ENCODE assay signal across 8 cellular contexts in the genomic region with DNA sequence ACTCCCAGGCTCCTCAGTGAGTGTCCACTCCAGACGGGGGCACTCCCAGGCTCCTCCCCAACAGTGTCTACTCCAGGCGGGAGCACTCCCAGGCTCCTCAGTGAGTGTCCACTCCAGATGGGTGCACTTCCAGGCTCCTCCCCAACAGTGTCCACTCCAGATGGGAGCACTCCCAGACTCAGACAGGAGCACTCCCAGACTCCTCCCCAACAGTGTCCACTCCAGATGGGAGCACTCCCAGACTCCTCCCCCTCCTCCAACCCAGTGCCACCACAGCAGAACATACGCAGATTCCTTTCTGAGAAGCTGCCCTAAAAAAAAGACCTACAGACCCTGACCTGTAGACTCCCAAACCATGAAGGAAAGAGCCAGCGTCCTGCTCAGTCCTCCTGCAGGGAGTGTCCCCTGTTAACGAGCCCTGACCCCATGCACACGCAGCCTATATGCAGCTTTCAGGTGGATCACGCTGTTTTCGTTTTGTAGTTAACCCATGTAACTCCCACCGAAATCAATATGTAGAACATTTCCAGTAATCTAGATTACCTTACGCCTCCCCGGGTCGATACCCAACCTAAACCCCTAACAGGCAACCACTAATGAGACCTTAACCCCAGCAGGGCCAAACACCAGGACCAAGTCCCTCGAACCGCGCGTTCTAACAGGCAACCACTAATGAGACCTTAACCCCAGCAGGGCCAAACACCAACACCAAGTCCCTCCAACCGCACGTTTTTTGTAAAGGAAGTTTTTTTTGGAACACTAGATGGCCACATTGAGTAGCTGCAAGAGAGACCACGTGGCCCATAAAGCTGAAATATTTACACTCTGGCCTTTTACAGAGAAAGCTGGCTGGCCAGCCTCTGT. TPM values are rescaled to one million over a fixed set of nuclear protein-coding genes. Genes with fewer than 3 reads are reported as not detected.
DNase-seq lines count a peak whose midpoint lies in the region; ATAC-seq and TF ChIP-seq lines count a peak whose summit lies in the region.

No MANE protein-coding gene starts in this region.

- no peaks in the 10 kb centered on the region for H3K36me3 ChIP-seq in upper lobe of right lung

- no peak overlapping the region for H3K4me3 ChIP-seq in LNCaP clone FGC (ENCODE audit: low read depth, low read length)
- no peak overlapping the region for H3K4me3 ChIP-seq in upper lobe of right lung

- H3K9me3 ChIP-seq in upper lobe of right lung: no peaks in the 10 kb centered on the region

- peak overlapping the region; percentile 70 for H3K27ac Mint-ChIP-seq in activated CD4-positive, alpha-beta T cell treated with anti-CD3 and anti-CD28 coated beads, Interleukin-2, amount 10 ng/mL, durations not matched to agents 24 days and 14 days

- ATAC-seq in upper lobe of right lung: peak; percentile 96

- TF ChIP-seq CTCF in LNCaP clone FGC (IDR thresholded peaks at IDR 0.05; ENCODE audit: control insufficient read depth, extremely low read depth, insufficient read depth): peak; percentile 70
- peak; percentile 66 for TF ChIP-seq CTCF in upper lobe of right lung (IDR thresholded peaks at IDR 0.05)

- H3K4me1 ChIP-seq in upper lobe of right lung: peaks cover 10% of the 10 kb centered on the region

- H3K27me3 Mint-ChIP-seq in activated CD4-positive, alpha-beta T cell treated with anti-CD3 and anti-CD28 coated beads, Interleukin-2, amount 10 ng/mL, durations not matched to agents 24 days and 14 days: no peaks in the 10 kb centered on the region

- no peak overlapping the region for H3K27ac ChIP-seq in upper lobe of right lung

- no peaks in the 10 kb centered on the region for H3K27me3 ChIP-seq in upper lobe of right lung

- intact Hi-C loops in activated CD4-positive, alpha-beta T cell treated with anti-CD3 and anti-CD28 coated beads, Interleukin-2, amount 10 ng/mL, durations not matched to agents 24 days and 14 days (cut with micrococcal nuclease): loop anchor here (2.0 kb wide), 1 partner anchor 16 kb away; the partner anchor contains the start of genes MRPL41 and PNPLA7
- intact Hi-C loops in upper lobe of right lung (cut with DNase I): no loop called here

- DNase-seq in activated CD4-positive, alpha-beta T cell treated with anti-CD3 and anti-CD28 coated beads, Interleukin-2, amount 10 ng/mL, durations not matched to agents 24 days and 14 days: peak; percentile 76
- DNase-seq in activated CD4-positive, alpha-beta T cell treated with anti-CD3 and anti-CD28 coated beads, Interleukin-2, amount 50 U/mL, for 1 hour: no peak
- DNase-seq in LNCaP clone FGC (ENCODE audit: low read depth) (peak; percentile 88), RPMI7951 (ENCODE audit: low read depth) (peak; percentile 57), left kidney (ENCODE audit: low read depth, low spot score) (peak; percentile 92), upper lobe of right lung (no peak), ureter (ENCODE audit: low spot score) (no peak)
- DNase-seq in central memory CD4-positive, alpha-beta T cell: peak; percentile 12

- H3K4me3 Mint-ChIP-seq in activated CD4-positive, alpha-beta T cell treated with anti-CD3 and anti-CD28 coated beads, Interleukin-2, amount 10 ng/mL, durations not matched to agents 24 days and 14 days: no peak overlapping the region

- peaks cover 16% of the 10 kb centered on the region for H3K36me3 Mint-ChIP-seq in activated CD4-positive, alpha-beta T cell treated with anti-CD3 and anti-CD28 coated beads, Interleukin-2, amount 10 ng/mL, durations not matched to agents 24 days and 14 days (ENCODE audit: low read depth)

- H3K4me1 Mint-ChIP-seq in activated CD4-positive, alpha-beta T cell treated with anti-CD3 and anti-CD28 coated beads, Interleukin-2, amount 10 ng/mL, durations not matched to agents 24 days and 14 days: peaks cover 28% of the 10 kb centered on the region

- peaks cover 8% of the 10 kb centered on the region for H3K9me3 Mint-ChIP-seq in activated CD4-positive, alpha-beta T cell treated with anti-CD3 and anti-CD28 coated beads, Interleukin-2, amount 10 ng/mL, durations not matched to agents 24 days and 14 days

RNA-seq across cellular contexts. Expression of gene PNPLA7, which starts 15.7 kb away (rescaled TPM):
- total RNA-seq in activated CD4-positive, alpha-beta T cell treated with anti-CD3 and anti-CD28 coated beads, Interleukin-2, amount 10 ng/mL, durations not matched to agents 24 days and 14 days: 1.2 and 1.7 TPM in 2 replicates
- not detected in 2 replicates for total RNA-seq in RPMI7951 (2014; rRNA removed; shearing (Covaris generic))
- total RNA-seq in upper lobe of right lung (13.7 TPM), ureter (9.7 TPM)

RNA-seq across cellular contexts. Expression of gene MRPL41, which starts 17.2 kb away (rescaled TPM):
- 52.8 and 53.9 TPM in 2 replicates for total RNA-seq in activated CD4-positive, alpha-beta T cell treated with anti-CD3 and anti-CD28 coated beads, Interleukin-2, amount 10 ng/mL, durations not matched to agents 24 days and 14 days
- 66.7 and 80.8 TPM in 2 replicates for total RNA-seq in RPMI7951 (2014; rRNA removed; shearing (Covaris generic))
- total RNA-seq in upper lobe of right lung (41.6 TPM), ureter (38.2 TPM)

RNA-seq across cellular contexts. Expression of gene DPH7, which starts 44.2 kb away (rescaled TPM):
- 51.7 and 51.9 TPM in 2 replicates for total RNA-seq in activated CD4-positive, alpha-beta T cell treated with anti-CD3 and anti-CD28 coated beads, Interleukin-2, amount 10 ng/mL, durations not matched to agents 24 days and 14 days
- 14.5 and 20.0 TPM in 2 replicates for total RNA-seq in RPMI7951 (2014; rRNA removed; shearing (Covaris generic))
- total RNA-seq in upper lobe of right lung (30.2 TPM), ureter (43.4 TPM)

RNA-seq across cellular contexts. Expression of gene ZMYND19, which starts 55.8 kb away (rescaled TPM):
- total RNA-seq in activated CD4-positive, alpha-beta T cell treated with anti-CD3 and anti-CD28 coated beads, Interleukin-2, amount 10 ng/mL, durations not matched to agents 24 days and 14 days: 86.4 and 92.4 TPM in 2 replicates
- total RNA-seq in RPMI7951 (2014; rRNA removed; shearing (Covaris generic)): 16.3 and 19.1 TPM in 2 replicates
- 18.3 TPM for total RNA-seq in upper lobe of right lung
- 26.3 TPM for total RNA-seq in ureter

Comparison
In these comparisons a context has a peak if more than half of its experiments do, and no peak if none do; other contexts are left out.
1. DNase-seq: peak in activated CD4-positive, alpha-beta T cell treated with anti-CD3 and anti-CD28 coated beads, Interleukin-2, amount 10 ng/mL, durations not matched to agents 24 days and 14 days (single experiment), LNCaP clone FGC (single experiment), RPMI7951 (single experiment), central memory CD4-positive, alpha-beta T cell (single experiment) and left kidney (single experiment); none in activated CD4-positive, alpha-beta T cell treated with anti-CD3 and anti-CD28 coated beads, Interleukin-2, amount 50 U/mL, for 1 hour (single experiment), upper lobe of right lung (single experiment) and ureter (single experiment).